1 cellular context compared by ENCODE assay signal in genomic region chr3:193912621-193913178, GRCh38.
TF ChIP-seq lines count a peak whose summit lies in the region.

No MANE protein-coding gene starts in this region.

TF ChIP-seq in K562, 482 proteins besides CTCF, POLR2A, EP300 and RAD21 (continued from another document and continues in another):
- TF ChIP-seq, protein P1, sequence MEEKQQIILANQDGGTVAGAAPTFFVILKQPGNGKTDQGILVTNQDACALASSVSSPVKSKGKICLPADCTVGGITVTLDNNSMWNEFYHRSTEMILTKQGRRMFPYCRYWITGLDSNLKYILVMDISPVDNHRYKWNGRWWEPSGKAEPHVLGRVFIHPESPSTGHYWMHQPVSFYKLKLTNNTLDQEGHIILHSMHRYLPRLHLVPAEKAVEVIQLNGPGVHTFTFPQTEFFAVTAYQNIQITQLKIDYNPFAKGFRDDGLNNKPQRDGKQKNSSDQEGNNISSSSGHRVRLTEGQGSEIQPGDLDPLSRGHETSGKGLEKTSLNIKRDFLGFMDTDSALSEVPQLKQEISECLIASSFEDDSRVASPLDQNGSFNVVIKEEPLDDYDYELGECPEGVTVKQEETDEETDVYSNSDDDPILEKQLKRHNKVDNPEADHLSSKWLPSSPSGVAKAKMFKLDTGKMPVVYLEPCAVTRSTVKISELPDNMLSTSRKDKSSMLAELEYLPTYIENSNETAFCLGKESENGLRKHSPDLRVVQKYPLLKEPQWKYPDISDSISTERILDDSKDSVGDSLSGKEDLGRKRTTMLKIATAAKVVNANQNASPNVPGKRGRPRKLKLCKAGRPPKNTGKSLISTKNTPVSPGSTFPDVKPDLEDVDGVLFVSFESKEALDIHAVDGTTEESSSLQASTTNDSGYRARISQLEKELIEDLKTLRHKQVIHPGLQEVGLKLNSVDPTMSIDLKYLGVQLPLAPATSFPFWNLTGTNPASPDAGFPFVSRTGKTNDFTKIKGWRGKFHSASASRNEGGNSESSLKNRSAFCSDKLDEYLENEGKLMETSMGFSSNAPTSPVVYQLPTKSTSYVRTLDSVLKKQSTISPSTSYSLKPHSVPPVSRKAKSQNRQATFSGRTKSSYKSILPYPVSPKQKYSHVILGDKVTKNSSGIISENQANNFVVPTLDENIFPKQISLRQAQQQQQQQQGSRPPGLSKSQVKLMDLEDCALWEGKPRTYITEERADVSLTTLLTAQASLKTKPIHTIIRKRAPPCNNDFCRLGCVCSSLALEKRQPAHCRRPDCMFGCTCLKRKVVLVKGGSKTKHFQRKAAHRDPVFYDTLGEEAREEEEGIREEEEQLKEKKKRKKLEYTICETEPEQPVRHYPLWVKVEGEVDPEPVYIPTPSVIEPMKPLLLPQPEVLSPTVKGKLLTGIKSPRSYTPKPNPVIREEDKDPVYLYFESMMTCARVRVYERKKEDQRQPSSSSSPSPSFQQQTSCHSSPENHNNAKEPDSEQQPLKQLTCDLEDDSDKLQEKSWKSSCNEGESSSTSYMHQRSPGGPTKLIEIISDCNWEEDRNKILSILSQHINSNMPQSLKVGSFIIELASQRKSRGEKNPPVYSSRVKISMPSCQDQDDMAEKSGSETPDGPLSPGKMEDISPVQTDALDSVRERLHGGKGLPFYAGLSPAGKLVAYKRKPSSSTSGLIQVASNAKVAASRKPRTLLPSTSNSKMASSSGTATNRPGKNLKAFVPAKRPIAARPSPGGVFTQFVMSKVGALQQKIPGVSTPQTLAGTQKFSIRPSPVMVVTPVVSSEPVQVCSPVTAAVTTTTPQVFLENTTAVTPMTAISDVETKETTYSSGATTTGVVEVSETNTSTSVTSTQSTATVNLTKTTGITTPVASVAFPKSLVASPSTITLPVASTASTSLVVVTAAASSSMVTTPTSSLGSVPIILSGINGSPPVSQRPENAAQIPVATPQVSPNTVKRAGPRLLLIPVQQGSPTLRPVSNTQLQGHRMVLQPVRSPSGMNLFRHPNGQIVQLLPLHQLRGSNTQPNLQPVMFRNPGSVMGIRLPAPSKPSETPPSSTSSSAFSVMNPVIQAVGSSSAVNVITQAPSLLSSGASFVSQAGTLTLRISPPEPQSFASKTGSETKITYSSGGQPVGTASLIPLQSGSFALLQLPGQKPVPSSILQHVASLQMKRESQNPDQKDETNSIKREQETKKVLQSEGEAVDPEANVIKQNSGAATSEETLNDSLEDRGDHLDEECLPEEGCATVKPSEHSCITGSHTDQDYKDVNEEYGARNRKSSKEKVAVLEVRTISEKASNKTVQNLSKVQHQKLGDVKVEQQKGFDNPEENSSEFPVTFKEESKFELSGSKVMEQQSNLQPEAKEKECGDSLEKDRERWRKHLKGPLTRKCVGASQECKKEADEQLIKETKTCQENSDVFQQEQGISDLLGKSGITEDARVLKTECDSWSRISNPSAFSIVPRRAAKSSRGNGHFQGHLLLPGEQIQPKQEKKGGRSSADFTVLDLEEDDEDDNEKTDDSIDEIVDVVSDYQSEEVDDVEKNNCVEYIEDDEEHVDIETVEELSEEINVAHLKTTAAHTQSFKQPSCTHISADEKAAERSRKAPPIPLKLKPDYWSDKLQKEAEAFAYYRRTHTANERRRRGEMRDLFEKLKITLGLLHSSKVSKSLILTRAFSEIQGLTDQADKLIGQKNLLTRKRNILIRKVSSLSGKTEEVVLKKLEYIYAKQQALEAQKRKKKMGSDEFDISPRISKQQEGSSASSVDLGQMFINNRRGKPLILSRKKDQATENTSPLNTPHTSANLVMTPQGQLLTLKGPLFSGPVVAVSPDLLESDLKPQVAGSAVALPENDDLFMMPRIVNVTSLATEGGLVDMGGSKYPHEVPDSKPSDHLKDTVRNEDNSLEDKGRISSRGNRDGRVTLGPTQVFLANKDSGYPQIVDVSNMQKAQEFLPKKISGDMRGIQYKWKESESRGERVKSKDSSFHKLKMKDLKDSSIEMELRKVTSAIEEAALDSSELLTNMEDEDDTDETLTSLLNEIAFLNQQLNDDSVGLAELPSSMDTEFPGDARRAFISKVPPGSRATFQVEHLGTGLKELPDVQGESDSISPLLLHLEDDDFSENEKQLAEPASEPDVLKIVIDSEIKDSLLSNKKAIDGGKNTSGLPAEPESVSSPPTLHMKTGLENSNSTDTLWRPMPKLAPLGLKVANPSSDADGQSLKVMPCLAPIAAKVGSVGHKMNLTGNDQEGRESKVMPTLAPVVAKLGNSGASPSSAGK (IDR thresholded peaks at IDR 0.05), result 0 out of 2 replicates have a peak, but pooled peaks have one; percentile 32
- TF ChIP-seq ZNF449 (CRISPR knock-in tag; IDR thresholded peaks at IDR 0.05) (peak; percentile 10; the same call in 1 of the 2 replicates), SRSF7 (optimal IDR thresholded peaks at IDR 0.05; ENCODE audit: low read depth, low read length) (no peak), NFIX (CRISPR knock-in tag; IDR thresholded peaks at IDR 0.05; ENCODE audit: low read depth) (no peak), MECOM (CRISPR knock-in tag; IDR thresholded peaks at IDR 0.05) (0 out of 2 replicates have a peak, but pooled peaks have one; percentile 7), TBL1XR1 (IDR thresholded peaks at IDR 0.05; ENCODE audit: low read length in 2 of 2) (no peak), ZBTB8A (IDR thresholded peaks at IDR 0.05; ENCODE audit: partially characterized antibody) (no peak), RUNX1 (IDR thresholded peaks at IDR 0.05; ENCODE audit: low read depth) (no peak), PTBP1 (IDR thresholded peaks at IDR 0.05; ENCODE audit: low read depth, low read length) (no peak), TAF1 (IDR thresholded peaks at IDR 0.05; ENCODE audit: control insufficient read depth, extremely low read depth, insufficient read depth, low read length, severe bottlenecking) (no peak), ZNF57 (CRISPR knock-in tag; IDR thresholded peaks at IDR 0.05) (no peak), GTF2E2 (tag; IDR thresholded peaks at IDR 0.05) (no peak), TRIM28 (IDR thresholded peaks at IDR 0.05) (no peak), ETV6 (IDR thresholded peaks at IDR 0.05; ENCODE audit: borderline replicate concordance in 1 of 2, low read depth in 2 of 2, low read length in 1 of 2) (no peak), ETV6 (CRISPR knock-in tag; IDR thresholded peaks at IDR 0.05; ENCODE audit: borderline replicate concordance) (no peak), ZNF445 (CRISPR knock-in tag; IDR thresholded peaks at IDR 0.05; ENCODE audit: low read depth) (no peak), HIVEP1 (CRISPR knock-in tag; IDR thresholded peaks at IDR 0.05) (no peak), SMAD4 (CRISPR knock-in tag; conservative IDR thresholded peaks at IDR 0.05) (0 out of 2 replicates have a peak, but pooled peaks have one; percentile 30), MAZ (CRISPR knock-in tag; conservative IDR thresholded peaks at IDR 0.05 in 1 of 2, IDR thresholded peaks at IDR 0.05 in 1 of 2) (0 out of 4 replicates have a peak, but pooled peaks of 1 of the 2 experiments have one; percentile 16), ELF1 (tag; IDR thresholded peaks at IDR 0.05) (no peak), ZNF165 (CRISPR knock-in tag; IDR thresholded peaks at IDR 0.05; ENCODE audit: borderline replicate concordance) (no peak), CHD1 (IDR thresholded peaks at IDR 0.05; ENCODE audit: low read length) (no peak), NFE2L1 (tag; IDR thresholded peaks at IDR 0.05; ENCODE audit: borderline replicate concordance, low read depth) (no peak), ZNF398 (CRISPR knock-in tag; IDR thresholded peaks at IDR 0.05) (no peak), SMAD3 (CRISPR knock-in tag; conservative IDR thresholded peaks at IDR 0.05) (no peak), CTBP1 (IDR thresholded peaks at IDR 0.05; ENCODE audit: borderline replicate concordance) (peak; percentile 38; the same call in 1 of the 2 replicates)
- TF ChIP-seq, protein P2, sequence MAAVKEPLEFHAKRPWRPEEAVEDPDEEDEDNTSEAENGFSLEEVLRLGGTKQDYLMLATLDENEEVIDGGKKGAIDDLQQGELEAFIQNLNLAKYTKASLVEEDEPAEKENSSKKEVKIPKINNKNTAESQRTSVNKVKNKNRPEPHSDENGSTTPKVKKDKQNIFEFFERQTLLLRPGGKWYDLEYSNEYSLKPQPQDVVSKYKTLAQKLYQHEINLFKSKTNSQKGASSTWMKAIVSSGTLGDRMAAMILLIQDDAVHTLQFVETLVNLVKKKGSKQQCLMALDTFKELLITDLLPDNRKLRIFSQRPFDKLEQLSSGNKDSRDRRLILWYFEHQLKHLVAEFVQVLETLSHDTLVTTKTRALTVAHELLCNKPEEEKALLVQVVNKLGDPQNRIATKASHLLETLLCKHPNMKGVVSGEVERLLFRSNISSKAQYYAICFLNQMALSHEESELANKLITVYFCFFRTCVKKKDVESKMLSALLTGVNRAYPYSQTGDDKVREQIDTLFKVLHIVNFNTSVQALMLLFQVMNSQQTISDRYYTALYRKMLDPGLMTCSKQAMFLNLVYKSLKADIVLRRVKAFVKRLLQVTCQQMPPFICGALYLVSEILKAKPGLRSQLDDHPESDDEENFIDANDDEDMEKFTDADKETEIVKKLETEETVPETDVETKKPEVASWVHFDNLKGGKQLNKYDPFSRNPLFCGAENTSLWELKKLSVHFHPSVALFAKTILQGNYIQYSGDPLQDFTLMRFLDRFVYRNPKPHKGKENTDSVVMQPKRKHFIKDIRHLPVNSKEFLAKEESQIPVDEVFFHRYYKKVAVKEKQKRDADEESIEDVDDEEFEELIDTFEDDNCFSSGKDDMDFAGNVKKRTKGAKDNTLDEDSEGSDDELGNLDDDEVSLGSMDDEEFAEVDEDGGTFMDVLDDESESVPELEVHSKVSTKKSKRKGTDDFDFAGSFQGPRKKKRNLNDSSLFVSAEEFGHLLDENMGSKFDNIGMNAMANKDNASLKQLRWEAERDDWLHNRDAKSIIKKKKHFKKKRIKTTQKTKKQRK (IDR thresholded peaks at IDR 0.05; ENCODE audit: borderline replicate concordance, low read depth, low read length), result no peak
- TF ChIP-seq, protein P3, sequence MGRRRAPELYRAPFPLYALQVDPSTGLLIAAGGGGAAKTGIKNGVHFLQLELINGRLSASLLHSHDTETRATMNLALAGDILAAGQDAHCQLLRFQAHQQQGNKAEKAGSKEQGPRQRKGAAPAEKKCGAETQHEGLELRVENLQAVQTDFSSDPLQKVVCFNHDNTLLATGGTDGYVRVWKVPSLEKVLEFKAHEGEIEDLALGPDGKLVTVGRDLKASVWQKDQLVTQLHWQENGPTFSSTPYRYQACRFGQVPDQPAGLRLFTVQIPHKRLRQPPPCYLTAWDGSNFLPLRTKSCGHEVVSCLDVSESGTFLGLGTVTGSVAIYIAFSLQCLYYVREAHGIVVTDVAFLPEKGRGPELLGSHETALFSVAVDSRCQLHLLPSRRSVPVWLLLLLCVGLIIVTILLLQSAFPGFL (CRISPR knock-in tag; IDR thresholded peaks at IDR 0.05), result no peak
- TF ChIP-seq, protein P4, sequence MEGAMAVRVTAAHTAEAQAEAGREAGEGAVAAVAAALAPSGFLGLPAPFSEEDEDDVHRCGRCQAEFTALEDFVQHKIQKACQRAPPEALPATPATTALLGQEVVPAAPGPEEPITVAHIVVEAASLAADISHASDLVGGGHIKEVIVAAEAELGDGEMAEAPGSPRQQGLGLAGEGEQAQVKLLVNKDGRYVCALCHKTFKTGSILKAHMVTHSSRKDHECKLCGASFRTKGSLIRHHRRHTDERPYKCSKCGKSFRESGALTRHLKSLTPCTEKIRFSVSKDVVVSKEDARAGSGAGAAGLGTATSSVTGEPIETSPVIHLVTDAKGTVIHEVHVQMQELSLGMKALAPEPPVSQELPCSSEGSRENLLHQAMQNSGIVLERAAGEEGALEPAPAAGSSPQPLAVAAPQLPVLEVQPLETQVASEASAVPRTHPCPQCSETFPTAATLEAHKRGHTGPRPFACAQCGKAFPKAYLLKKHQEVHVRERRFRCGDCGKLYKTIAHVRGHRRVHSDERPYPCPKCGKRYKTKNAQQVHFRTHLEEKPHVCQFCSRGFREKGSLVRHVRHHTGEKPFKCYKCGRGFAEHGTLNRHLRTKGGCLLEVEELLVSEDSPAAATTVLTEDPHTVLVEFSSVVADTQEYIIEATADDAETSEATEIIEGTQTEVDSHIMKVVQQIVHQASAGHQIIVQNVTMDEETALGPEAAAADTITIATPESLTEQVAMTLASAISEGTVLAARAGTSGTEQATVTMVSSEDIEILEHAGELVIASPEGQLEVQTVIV (CRISPR knock-in tag; IDR thresholded peaks at IDR 0.05; ENCODE audit: borderline replicate concordance), result no peak
- TF ChIP-seq, protein P5, sequence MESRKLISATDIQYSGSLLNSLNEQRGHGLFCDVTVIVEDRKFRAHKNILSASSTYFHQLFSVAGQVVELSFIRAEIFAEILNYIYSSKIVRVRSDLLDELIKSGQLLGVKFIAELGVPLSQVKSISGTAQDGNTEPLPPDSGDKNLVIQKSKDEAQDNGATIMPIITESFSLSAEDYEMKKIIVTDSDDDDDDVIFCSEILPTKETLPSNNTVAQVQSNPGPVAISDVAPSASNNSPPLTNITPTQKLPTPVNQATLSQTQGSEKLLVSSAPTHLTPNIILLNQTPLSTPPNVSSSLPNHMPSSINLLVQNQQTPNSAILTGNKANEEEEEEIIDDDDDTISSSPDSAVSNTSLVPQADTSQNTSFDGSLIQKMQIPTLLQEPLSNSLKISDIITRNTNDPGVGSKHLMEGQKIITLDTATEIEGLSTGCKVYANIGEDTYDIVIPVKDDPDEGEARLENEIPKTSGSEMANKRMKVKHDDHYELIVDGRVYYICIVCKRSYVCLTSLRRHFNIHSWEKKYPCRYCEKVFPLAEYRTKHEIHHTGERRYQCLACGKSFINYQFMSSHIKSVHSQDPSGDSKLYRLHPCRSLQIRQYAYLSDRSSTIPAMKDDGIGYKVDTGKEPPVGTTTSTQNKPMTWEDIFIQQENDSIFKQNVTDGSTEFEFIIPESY (CRISPR knock-in tag; IDR thresholded peaks at IDR 0.05), result no peak
- TF ChIP-seq, protein P6, sequence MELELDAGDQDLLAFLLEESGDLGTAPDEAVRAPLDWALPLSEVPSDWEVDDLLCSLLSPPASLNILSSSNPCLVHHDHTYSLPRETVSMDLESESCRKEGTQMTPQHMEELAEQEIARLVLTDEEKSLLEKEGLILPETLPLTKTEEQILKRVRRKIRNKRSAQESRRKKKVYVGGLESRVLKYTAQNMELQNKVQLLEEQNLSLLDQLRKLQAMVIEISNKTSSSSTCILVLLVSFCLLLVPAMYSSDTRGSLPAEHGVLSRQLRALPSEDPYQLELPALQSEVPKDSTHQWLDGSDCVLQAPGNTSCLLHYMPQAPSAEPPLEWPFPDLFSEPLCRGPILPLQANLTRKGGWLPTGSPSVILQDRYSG (tag; conservative IDR thresholded peaks at IDR 0.05; ENCODE audit: low read depth), result no peak
